Comparison of ENCODE assay signal across 12 cellular contexts in genomic region chr10:122116331-122116730, GRCh38.
DNase-seq lines count a peak whose midpoint lies in the region; ATAC-seq and TF ChIP-seq lines count a peak whose summit lies in the region.
"Had no signal": no experiment of that assay in that cellular context is flagged by ENCODE, and none has a peak within 500 bp of the region (broad histone marks: within the 10 kb centered on the region; RNA-seq: fewer than 3 reads in every experiment).

No MANE protein-coding gene starts in this region.

- no peaks in the 10 kb centered on the region for H3K9me3 Mint-ChIP-seq in endodermal cell
- H3K9me3 Mint-ChIP-seq: CD4-positive, alpha-beta memory T cell had no signal

- H3K4me3 ChIP-seq in MG63 (no peak overlapping the region), endodermal cell (ENCODE audit: low read length) (no peak overlapping the region)

- no peak overlapping the region for H3K9ac ChIP-seq in endodermal cell (ENCODE audit: extremely low read depth, low read length, poor library complexity, severe bottlenecking)

- ATAC-seq in GM18505 (IDR thresholded peaks at IDR 0.05; ENCODE audit: unreplicated experiment) = no peak
- ATAC-seq in stimulated activated naive CD8-positive, alpha-beta T cell treated with anti-CD3 and anti-CD28 coated beads, Interleukin-15, Interleukin-2, amounts not matched to agents 100 U/mL and 50 U/mL, for 24 hours = no peak

- H3K27me3 Mint-ChIP-seq in endodermal cell (ENCODE audit: insufficient read depth) = no peaks in the 10 kb centered on the region

- peak overlapping the region; percentile 18 for H3K27ac Mint-ChIP-seq in endodermal cell
- H3K27ac Mint-ChIP-seq: CD4-positive, alpha-beta memory T cell; IgD-negative memory B cell had no signal

- H3K27ac ChIP-seq in endodermal cell (ENCODE audit: low read depth, low read length) = no peak overlapping the region

- no peaks in the 10 kb centered on the region for H3K9me3 ChIP-seq in MG63
- H3K9me3 ChIP-seq in endodermal cell (ENCODE audit: control insufficient read depth, low read length) = no peaks in the 10 kb centered on the region

- peaks cover 3% of the 10 kb centered on the region for H3K4me1 ChIP-seq in endodermal cell (ENCODE audit: control insufficient read depth, insufficient read depth, low read length)

- H3K36me3 Mint-ChIP-seq in endodermal cell (ENCODE audit: low read depth) = no peaks in the 10 kb centered on the region
- H3K36me3 Mint-ChIP-seq: CD4-positive, alpha-beta memory T cell; IgD-negative memory B cell had no signal

- DNase-seq in DMS53 (lab: John Stamatoyannopoulos, UW) = peak; percentile 92
- DNase-seq in MG63 = peak; percentile 26
- no peak for DNase-seq in endodermal cell
- peak; percentile 41 for DNase-seq in myocyte (ENCODE audit: low read depth)
- no peak for DNase-seq in NCI-H2196 (lab: John Stamatoyannopoulos, UW; ENCODE audit: unreplicated experiment)
- DNase-seq in stimulated activated naive CD8-positive, alpha-beta T cell treated with anti-CD3 and anti-CD28 coated beads, Interleukin-15, Interleukin-2, amounts not matched to agents 100 U/mL and 50 U/mL, for 24 hours = no peak
- no peak for DNase-seq in central memory CD4-positive, alpha-beta T cell
- DNase-seq: CD4-positive, alpha-beta memory T cell; effector CD8-positive, alpha-beta T cell; NCI-H2107 had no signal

- TF ChIP-seq POLR2A in GM18505 (IDR thresholded peaks at IDR 0.05; ENCODE audit: borderline replicate concordance, extremely low read depth, insufficient read depth, insufficient read length) = no peak

- no peak overlapping the region for H3K4me3 Mint-ChIP-seq in endodermal cell
- H3K4me3 Mint-ChIP-seq: CD4-positive, alpha-beta memory T cell; IgD-negative memory B cell had no signal

- no peaks in the 10 kb centered on the region for H3K36me3 ChIP-seq in MG63
- no peaks in the 10 kb centered on the region for H3K36me3 ChIP-seq in endodermal cell (ENCODE audit: control insufficient read depth, insufficient read depth, low read length)

- peaks cover 34% of the 10 kb centered on the region for H3K4me1 Mint-ChIP-seq in endodermal cell

- WGBS in endodermal cell (ENCODE audit: insufficient coverage in 1 of 2, insufficient read length in 1 of 2), 2 experiments = 73 to 77% methylated on average over 2 to 5 of the region's 5 CpGs

- TF ChIP-seq CTCF in endodermal cell (conservative IDR thresholded peaks at IDR 0.05) = no peak

- H3K27me3 ChIP-seq in MG63 (no peaks in the 10 kb centered on the region), endodermal cell (ENCODE audit: control insufficient read depth, insufficient read depth, low read length, poor library complexity, severe bottlenecking) (no peaks in the 10 kb centered on the region)

Comparison
In these comparisons a context has a peak if more than half of its experiments do, and no peak if none do; other contexts are left out.
1. DNase-seq: peak in DMS53 (single experiment), MG63 (single experiment) and myocyte (single experiment); none in endodermal cell (single experiment), NCI-H2196 (single experiment), stimulated activated naive CD8-positive, alpha-beta T cell treated with anti-CD3 and anti-CD28 coated beads, Interleukin-15, Interleukin-2, amounts not matched to agents 100 U/mL and 50 U/mL, for 24 hours (single experiment) and central memory CD4-positive, alpha-beta T cell (single experiment).